ENCODE assay signal across 25 cellular contexts in genomic region chr4:77445846-77446245, GRCh38.
"Had no signal": no experiment of that assay in that cellular context is flagged by ENCODE, and none has a peak within 500 bp of the region (broad histone marks: within the 10 kb centered on the region; RNA-seq: fewer than 3 reads in every experiment).

No MANE protein-coding gene starts in this region.

- H3K27me3 ChIP-seq: neutrophil, pancreas, right lobe of liver, sigmoid colon, suprapubic skin, testis, transverse colon, upper lobe of right lung, uterus had no signal

- DNase-seq: naive thymus-derived CD4-positive, alpha-beta T cell; natural killer cell; nucleus accumbens; pancreas; right cardiac atrium; right lobe of liver; sigmoid colon; small intestine; stimulated activated CD4-positive, alpha-beta T cell treated with anti-CD3 and anti-CD28 coated beads, Interleukin-12 subunit alpha, Interleukin-12 subunit beta, amount 100 ng/mL, for 4 hours; stimulated activated CD4-positive, alpha-beta T cell treated with anti-CD3 and anti-CD28 coated beads, Interleukin-1b, Interleukin-23, amount 100 ng/mL, for 48 hours; stimulated activated CD4-positive, alpha-beta T cell treated with anti-CD3 and anti-CD28 coated beads, Interleukin-4, amount 100 ng/mL, for 1 hour; stimulated activated CD4-positive, alpha-beta T cell treated with anti-CD3 and anti-CD28 coated beads, Interleukin-4, amount 100 ng/mL, for 4 hours; stimulated activated CD8-positive, alpha-beta memory T cell treated with anti-CD3 and anti-CD28 coated beads, Interleukin-4, amount 100 ng/mL, for 48 hours; stimulated activated naive CD4-positive, alpha-beta T cell; stimulated activated naive CD8-positive, alpha-beta T cell treated with anti-CD3 and anti-CD28 coated beads, Interleukin-15, amount 100 ng/mL, for 72 hours; stimulated activated naive CD8-positive, alpha-beta T cell treated with anti-CD3 and anti-CD28 coated beads, Interleukin-15, Interleukin-2, amounts not matched to agents 100 U/mL and 50 U/mL, for 24 hours; substantia nigra; testis; transverse colon; upper lobe of right lung; uterus had no signal

- H3K27ac ChIP-seq: neutrophil, pancreas, prostate gland, right lobe of liver, sigmoid colon, suprapubic skin, transverse colon, upper lobe of right lung, uterus had no signal

- H3K9me3 ChIP-seq: neutrophil, pancreas, prostate gland, right lobe of liver, sigmoid colon, suprapubic skin, testis, transverse colon, upper lobe of right lung, uterus had no signal

- H3K4me1 ChIP-seq: pancreas, prostate gland, right lobe of liver, suprapubic skin, testis, transverse colon, upper lobe of right lung, uterus had no signal

- ATAC-seq: naive thymus-derived CD4-positive, alpha-beta T cell; natural killer cell; pancreas; stimulated activated memory B cell treated with anti-CD40 and anti-IgM and Interleukin-4, amounts not matched to agents 10 μg/mL and 1 μg/mL and 100 μg/mL, for 72 hours; stimulated activated naive CD8-positive, alpha-beta T cell treated with anti-CD3 and anti-CD28 coated beads, Interleukin-15, amount 100 ng/mL, for 72 hours; stimulated activated naive CD8-positive, alpha-beta T cell treated with anti-CD3 and anti-CD28 coated beads, Interleukin-15, Interleukin-2, amounts not matched to agents 100 U/mL and 50 U/mL, for 24 hours; upper lobe of right lung had no signal

- H3K4me3 ChIP-seq: pancreas, prostate gland, right lobe of liver, sigmoid colon, suprapubic skin, testis, transverse colon, upper lobe of right lung, uterus had no signal

- H3K36me3 ChIP-seq: neutrophil, pancreas, prostate gland, right lobe of liver, sigmoid colon, suprapubic skin, transverse colon, upper lobe of right lung, uterus had no signal
